Comparison of ENCODE assay signal across 1 cellular context in genomic region chr17:50501054-50501453, GRCh38.
TF ChIP-seq lines count a peak whose summit lies in the region.

No MANE protein-coding gene starts in this region.

TF ChIP-seq in H1, 55 proteins besides CTCF, POLR2A, EP300 and RAD21:
- no peak for TF ChIP-seq BCL11A (IDR thresholded peaks at IDR 0.05; ENCODE audit: low read depth in 2 of 2, low read length in 2 of 2)
